1 cellular context compared by ENCODE assay signal in the genomic region with DNA sequence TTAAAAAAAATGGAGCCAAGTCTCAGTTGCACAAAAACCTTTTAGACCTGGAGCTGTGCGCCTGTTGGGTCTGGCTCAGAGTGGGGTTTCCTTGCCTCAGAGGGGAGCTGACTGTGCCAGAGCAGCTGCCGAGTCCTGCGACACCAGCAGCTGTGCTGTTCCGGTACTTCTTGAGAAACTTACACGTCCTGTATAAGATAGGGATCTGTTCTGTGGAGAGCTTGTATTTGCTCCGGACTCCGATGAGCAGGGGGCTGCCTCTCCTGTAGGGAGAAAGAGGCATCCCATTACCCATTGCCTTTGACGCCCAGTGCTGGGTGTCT.
TF ChIP-seq lines count a peak whose summit lies in the region.

No MANE protein-coding gene starts in this region.

TF ChIP-seq in WTC11, 78 proteins besides CTCF, POLR2A, EP300 and RAD21 (continued from another document):
- TF ChIP-seq, protein P1, sequence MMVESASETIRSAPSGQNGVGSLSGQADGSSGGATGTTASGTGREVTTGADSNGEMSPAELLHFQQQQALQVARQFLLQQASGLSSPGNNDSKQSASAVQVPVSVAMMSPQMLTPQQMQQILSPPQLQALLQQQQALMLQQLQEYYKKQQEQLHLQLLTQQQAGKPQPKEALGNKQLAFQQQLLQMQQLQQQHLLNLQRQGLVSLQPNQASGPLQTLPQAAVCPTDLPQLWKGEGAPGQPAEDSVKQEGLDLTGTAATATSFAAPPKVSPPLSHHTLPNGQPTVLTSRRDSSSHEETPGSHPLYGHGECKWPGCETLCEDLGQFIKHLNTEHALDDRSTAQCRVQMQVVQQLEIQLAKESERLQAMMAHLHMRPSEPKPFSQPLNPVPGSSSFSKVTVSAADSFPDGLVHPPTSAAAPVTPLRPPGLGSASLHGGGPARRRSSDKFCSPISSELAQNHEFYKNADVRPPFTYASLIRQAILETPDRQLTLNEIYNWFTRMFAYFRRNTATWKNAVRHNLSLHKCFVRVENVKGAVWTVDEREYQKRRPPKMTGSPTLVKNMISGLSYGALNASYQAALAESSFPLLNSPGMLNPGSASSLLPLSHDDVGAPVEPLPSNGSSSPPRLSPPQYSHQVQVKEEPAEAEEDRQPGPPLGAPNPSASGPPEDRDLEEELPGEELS (CRISPR knock-in tag; IDR thresholded peaks at IDR 0.05): no peak
- TF ChIP-seq TP53 (CRISPR knock-in tag; IDR thresholded peaks at IDR 0.05) (no peak), ZNF121 (CRISPR knock-in tag; IDR thresholded peaks at IDR 0.05) (no peak), GRHL2 (CRISPR knock-in tag; IDR thresholded peaks at IDR 0.05; ENCODE audit: insufficient replicate concordance, severe bottlenecking) (no peak), ESRRA (CRISPR knock-in tag; IDR thresholded peaks at IDR 0.05; ENCODE audit: borderline replicate concordance) (no peak), ZNF317 (CRISPR knock-in tag; IDR thresholded peaks at IDR 0.05; ENCODE audit: borderline replicate concordance, low read depth) (no peak), ETV6 (CRISPR knock-in tag; IDR thresholded peaks at IDR 0.05) (no peak), RELA (CRISPR knock-in tag; IDR thresholded peaks at IDR 0.05; ENCODE audit: borderline replicate concordance) (no peak)
- TF ChIP-seq, protein P2, sequence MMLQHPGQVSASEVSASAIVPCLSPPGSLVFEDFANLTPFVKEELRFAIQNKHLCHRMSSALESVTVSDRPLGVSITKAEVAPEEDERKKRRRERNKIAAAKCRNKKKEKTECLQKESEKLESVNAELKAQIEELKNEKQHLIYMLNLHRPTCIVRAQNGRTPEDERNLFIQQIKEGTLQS (CRISPR knock-in tag; conservative IDR thresholded peaks at IDR 0.05): no peak
- TF ChIP-seq, protein P3, sequence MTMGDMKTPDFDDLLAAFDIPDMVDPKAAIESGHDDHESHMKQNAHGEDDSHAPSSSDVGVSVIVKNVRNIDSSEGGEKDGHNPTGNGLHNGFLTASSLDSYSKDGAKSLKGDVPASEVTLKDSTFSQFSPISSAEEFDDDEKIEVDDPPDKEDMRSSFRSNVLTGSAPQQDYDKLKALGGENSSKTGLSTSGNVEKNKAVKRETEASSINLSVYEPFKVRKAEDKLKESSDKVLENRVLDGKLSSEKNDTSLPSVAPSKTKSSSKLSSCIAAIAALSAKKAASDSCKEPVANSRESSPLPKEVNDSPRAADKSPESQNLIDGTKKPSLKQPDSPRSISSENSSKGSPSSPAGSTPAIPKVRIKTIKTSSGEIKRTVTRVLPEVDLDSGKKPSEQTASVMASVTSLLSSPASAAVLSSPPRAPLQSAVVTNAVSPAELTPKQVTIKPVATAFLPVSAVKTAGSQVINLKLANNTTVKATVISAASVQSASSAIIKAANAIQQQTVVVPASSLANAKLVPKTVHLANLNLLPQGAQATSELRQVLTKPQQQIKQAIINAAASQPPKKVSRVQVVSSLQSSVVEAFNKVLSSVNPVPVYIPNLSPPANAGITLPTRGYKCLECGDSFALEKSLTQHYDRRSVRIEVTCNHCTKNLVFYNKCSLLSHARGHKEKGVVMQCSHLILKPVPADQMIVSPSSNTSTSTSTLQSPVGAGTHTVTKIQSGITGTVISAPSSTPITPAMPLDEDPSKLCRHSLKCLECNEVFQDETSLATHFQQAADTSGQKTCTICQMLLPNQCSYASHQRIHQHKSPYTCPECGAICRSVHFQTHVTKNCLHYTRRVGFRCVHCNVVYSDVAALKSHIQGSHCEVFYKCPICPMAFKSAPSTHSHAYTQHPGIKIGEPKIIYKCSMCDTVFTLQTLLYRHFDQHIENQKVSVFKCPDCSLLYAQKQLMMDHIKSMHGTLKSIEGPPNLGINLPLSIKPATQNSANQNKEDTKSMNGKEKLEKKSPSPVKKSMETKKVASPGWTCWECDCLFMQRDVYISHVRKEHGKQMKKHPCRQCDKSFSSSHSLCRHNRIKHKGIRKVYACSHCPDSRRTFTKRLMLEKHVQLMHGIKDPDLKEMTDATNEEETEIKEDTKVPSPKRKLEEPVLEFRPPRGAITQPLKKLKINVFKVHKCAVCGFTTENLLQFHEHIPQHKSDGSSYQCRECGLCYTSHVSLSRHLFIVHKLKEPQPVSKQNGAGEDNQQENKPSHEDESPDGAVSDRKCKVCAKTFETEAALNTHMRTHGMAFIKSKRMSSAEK (CRISPR knock-in tag; IDR thresholded peaks at IDR 0.05; ENCODE audit: borderline replicate concordance): no peak
- TF ChIP-seq, protein P4, sequence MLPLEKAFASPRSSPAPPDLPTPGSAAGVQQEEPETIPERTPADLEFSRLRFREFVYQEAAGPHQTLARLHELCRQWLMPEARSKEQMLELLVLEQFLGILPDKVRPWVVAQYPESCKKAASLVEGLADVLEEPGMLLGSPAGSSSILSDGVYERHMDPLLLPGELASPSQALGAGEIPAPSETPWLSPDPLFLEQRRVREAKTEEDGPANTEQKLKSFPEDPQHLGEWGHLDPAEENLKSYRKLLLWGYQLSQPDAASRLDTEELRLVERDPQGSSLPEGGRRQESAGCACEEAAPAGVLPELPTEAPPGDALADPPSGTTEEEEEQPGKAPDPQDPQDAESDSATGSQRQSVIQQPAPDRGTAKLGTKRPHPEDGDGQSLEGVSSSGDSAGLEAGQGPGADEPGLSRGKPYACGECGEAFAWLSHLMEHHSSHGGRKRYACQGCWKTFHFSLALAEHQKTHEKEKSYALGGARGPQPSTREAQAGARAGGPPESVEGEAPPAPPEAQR (CRISPR knock-in tag; IDR thresholded peaks at IDR 0.05): no peak
- TF ChIP-seq, protein P5, sequence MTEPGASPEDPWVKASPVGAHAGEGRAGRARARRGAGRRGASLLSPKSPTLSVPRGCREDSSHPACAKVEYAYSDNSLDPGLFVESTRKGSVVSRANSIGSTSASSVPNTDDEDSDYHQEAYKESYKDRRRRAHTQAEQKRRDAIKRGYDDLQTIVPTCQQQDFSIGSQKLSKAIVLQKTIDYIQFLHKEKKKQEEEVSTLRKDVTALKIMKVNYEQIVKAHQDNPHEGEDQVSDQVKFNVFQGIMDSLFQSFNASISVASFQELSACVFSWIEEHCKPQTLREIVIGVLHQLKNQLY (CRISPR knock-in tag; IDR thresholded peaks at IDR 0.05): no peak
